ENCODE assay signal across 8 cellular contexts in genomic region chr11:6468712-6469495, GRCh38. TPM values are rescaled to one million over a fixed set of nuclear protein-coding genes. Genes with fewer than 3 reads are reported as not detected.
DNase-seq lines count a peak whose midpoint lies in the region; ATAC-seq and TF ChIP-seq lines count a peak whose summit lies in the region.

No MANE protein-coding gene starts in this region.

- no peak overlapping the region for H3K9ac ChIP-seq in mammary epithelial cell (ENCODE audit: insufficient read depth, low read length)

- TF ChIP-seq CTCF in activated CD8-positive, alpha-beta T cell treated with anti-CD3 and anti-CD28 coated beads for 36 hours (IDR thresholded peaks at IDR 0.05) = no peak
- no peak for TF ChIP-seq CTCF in mammary epithelial cell (conservative IDR thresholded peaks at IDR 0.05 in 1 of 2, IDR thresholded peaks at IDR 0.05 in 1 of 2; ENCODE audit: extremely low read depth in 1 of 2, insufficient read depth in 1 of 2, low read depth in 1 of 2, low read length in 2 of 2)

- no peaks in the 10 kb centered on the region for H3K9me3 ChIP-seq in mammary epithelial cell (replicated peaks; ENCODE audit: insufficient read depth, low read length)

- ATAC-seq in activated CD8-positive, alpha-beta T cell treated with anti-CD3 and anti-CD28 coated beads for 36 hours = peak; percentile 67
- ATAC-seq in activated CD8-positive, alpha-beta T cell treated with anti-CD3 and anti-CD28 coated beads, Interleukin-2, amount 10 ng/mL, durations not matched to agents 7 days and 5 days = no peak
- peak; percentile 55 for ATAC-seq in HG02938 (IDR thresholded peaks at IDR 0.05; ENCODE audit: unreplicated experiment)
- ATAC-seq in stimulated activated effector memory CD8-positive, alpha-beta T cell treated with anti-CD3 and anti-CD28 coated beads, Interleukin-12 subunit alpha, Interleukin-12 subunit beta, amount 100 ng/mL, for 72 hours = peak; percentile 19

- H3K4me3 Mint-ChIP-seq in activated CD8-positive, alpha-beta T cell treated with anti-CD3 and anti-CD28 coated beads for 36 hours = no peak overlapping the region
- no peak overlapping the region for H3K4me3 Mint-ChIP-seq in activated CD8-positive, alpha-beta T cell treated with anti-CD3 and anti-CD28 coated beads, Interleukin-2, amount 10 ng/mL, durations not matched to agents 7 days and 5 days
- H3K4me3 Mint-ChIP-seq in stimulated activated effector memory CD8-positive, alpha-beta T cell treated with anti-CD3 and anti-CD28 coated beads, Interleukin-12 subunit alpha, Interleukin-12 subunit beta, amount 100 ng/mL, for 72 hours = no peak overlapping the region

- H3K27ac ChIP-seq in mammary epithelial cell (ENCODE audit: insufficient read depth, low read depth, low read length) = no peak overlapping the region

- BruUV-seq in mammary epithelial cell (replicated peaks; lab: Mats Ljungman, UMichigan) = no TSS peak

- no peaks in the 10 kb centered on the region for H3K9me3 Mint-ChIP-seq in activated CD8-positive, alpha-beta T cell treated with anti-CD3 and anti-CD28 coated beads for 36 hours
- H3K9me3 Mint-ChIP-seq in activated CD8-positive, alpha-beta T cell treated with anti-CD3 and anti-CD28 coated beads, Interleukin-2, amount 10 ng/mL, durations not matched to agents 7 days and 5 days (ENCODE audit: insufficient read depth) = no peaks in the 10 kb centered on the region
- H3K9me3 Mint-ChIP-seq in stimulated activated effector memory CD8-positive, alpha-beta T cell treated with anti-CD3 and anti-CD28 coated beads, Interleukin-12 subunit alpha, Interleukin-12 subunit beta, amount 100 ng/mL, for 72 hours = no peaks in the 10 kb centered on the region

- H3K36me3 ChIP-seq in mammary epithelial cell (ENCODE audit: insufficient read depth, low read length) = peaks cover 6% of the 10 kb centered on the region

- POLR2A ChIA-PET in activated CD8-positive, alpha-beta T cell treated with anti-CD3 and anti-CD28 coated beads for 36 hours (lab: Charles Lee) = interaction anchor here (1.0 kb wide), 1 partner anchor 23 kb away, joined by 3 read pairs; no protein-coding TSS in a partner anchor
- POLR2A ChIA-PET in activated CD8-positive, alpha-beta T cell treated with anti-CD3 and anti-CD28 coated beads, Interleukin-2, amount 10 ng/mL, durations not matched to agents 7 days and 5 days (lab: Charles Lee) = interaction anchor here (0.6 to 0.7 kb wide), 2 partner anchors 14 to 1074 kb away, joined by 3 read pairs; no protein-coding TSS in a partner anchor

- dilution Hi-C loops in mammary epithelial cell (cut with HindIII; ENCODE audit: low sequenced_read_pairs) = no loop called here

- no peak overlapping the region for H3K4me3 ChIP-seq in mammary epithelial cell (replicated peaks in 1 of 3; ENCODE audit: insufficient read depth in 1 of 3, low read depth in 2 of 3, low read length in 3 of 3)

- in situ Hi-C loops in mammary epithelial cell (cut with MboI; ENCODE audit: low sequenced_read_pairs in 2 of 2) = no loop called here

- H2AFZ ChIP-seq in mammary epithelial cell (ENCODE audit: low read depth, low read length) = peak overlapping the region; percentile 66

- intact Hi-C loops in activated CD8-positive, alpha-beta T cell treated with anti-CD3 and anti-CD28 coated beads for 36 hours (cut with micrococcal nuclease) = no loop called here
- intact Hi-C loops in mammary epithelial cell (cut with micrococcal nuclease) = no loop called here

- peak; percentile 45 for DNase-seq in activated CD8-positive, alpha-beta T cell treated with anti-CD3 and anti-CD28 coated beads for 36 hours
- no peak for DNase-seq in activated CD8-positive, alpha-beta T cell treated with anti-CD3 and anti-CD28 coated beads, Interleukin-2, amount 10 ng/mL, durations not matched to agents 7 days and 5 days
- peak; percentile 61 for DNase-seq in NCI-H345 (lab: John Stamatoyannopoulos, UW)
- peak; percentile 19 for DNase-seq in mammary epithelial cell
- DNase-seq in iris pigment epithelial cell (ENCODE audit: low read depth) = peak; percentile 93
- no peak for DNase-seq in stimulated activated effector memory CD8-positive, alpha-beta T cell treated with anti-CD3 and anti-CD28 coated beads, Interleukin-12 subunit alpha, Interleukin-12 subunit beta, amount 100 ng/mL, for 72 hours (ENCODE audit: low spot score in 2 of 2)
- no peak for DNase-seq in RKO (ENCODE audit: low spot score)

- peaks cover 25% of the 10 kb centered on the region for H3K79me2 ChIP-seq in mammary epithelial cell (ENCODE audit: insufficient read depth, low read length)

- 59% methylated on average over 4 of the region's 6 CpGs for WGBS in mammary epithelial cell (ENCODE audit: low coverage, missing lambda C conversion rate)

- peaks cover 9% of the 10 kb centered on the region for H3K4me1 ChIP-seq in mammary epithelial cell (ENCODE audit: insufficient read depth, low read length)

- no peaks in the 10 kb centered on the region for H3K36me3 Mint-ChIP-seq in activated CD8-positive, alpha-beta T cell treated with anti-CD3 and anti-CD28 coated beads for 36 hours (ENCODE audit: low read depth)
- no peaks in the 10 kb centered on the region for H3K36me3 Mint-ChIP-seq in activated CD8-positive, alpha-beta T cell treated with anti-CD3 and anti-CD28 coated beads, Interleukin-2, amount 10 ng/mL, durations not matched to agents 7 days and 5 days (ENCODE audit: low read depth)
- H3K36me3 Mint-ChIP-seq in stimulated activated effector memory CD8-positive, alpha-beta T cell treated with anti-CD3 and anti-CD28 coated beads, Interleukin-12 subunit alpha, Interleukin-12 subunit beta, amount 100 ng/mL, for 72 hours = peaks cover under 1% of the 10 kb centered on the region

- no peak overlapping the region for H3K4me2 ChIP-seq in mammary epithelial cell (ENCODE audit: insufficient read depth, low read depth, low read length)

- H4K20me1 ChIP-seq in mammary epithelial cell (ENCODE audit: insufficient read depth, low read length) = no peaks in the 10 kb centered on the region

- H3K4me1 Mint-ChIP-seq in activated CD8-positive, alpha-beta T cell treated with anti-CD3 and anti-CD28 coated beads for 36 hours (ENCODE audit: low read depth) = peaks cover 9% of the 10 kb centered on the region
- peaks cover 19% of the 10 kb centered on the region for H3K4me1 Mint-ChIP-seq in activated CD8-positive, alpha-beta T cell treated with anti-CD3 and anti-CD28 coated beads, Interleukin-2, amount 10 ng/mL, durations not matched to agents 7 days and 5 days (ENCODE audit: low read depth)
- H3K4me1 Mint-ChIP-seq in stimulated activated effector memory CD8-positive, alpha-beta T cell treated with anti-CD3 and anti-CD28 coated beads, Interleukin-12 subunit alpha, Interleukin-12 subunit beta, amount 100 ng/mL, for 72 hours = peaks cover 10% of the 10 kb centered on the region

- H3K27ac Mint-ChIP-seq in activated CD8-positive, alpha-beta T cell treated with anti-CD3 and anti-CD28 coated beads for 36 hours = no peak overlapping the region
- H3K27ac Mint-ChIP-seq in activated CD8-positive, alpha-beta T cell treated with anti-CD3 and anti-CD28 coated beads, Interleukin-2, amount 10 ng/mL, durations not matched to agents 7 days and 5 days = no peak overlapping the region
- H3K27ac Mint-ChIP-seq in stimulated activated effector memory CD8-positive, alpha-beta T cell treated with anti-CD3 and anti-CD28 coated beads, Interleukin-12 subunit alpha, Interleukin-12 subunit beta, amount 100 ng/mL, for 72 hours = no peak overlapping the region

- no peaks in the 10 kb centered on the region for H3K27me3 ChIP-seq in mammary epithelial cell (ENCODE audit: insufficient read depth, low read length)

- no peaks in the 10 kb centered on the region for H3K27me3 Mint-ChIP-seq in activated CD8-positive, alpha-beta T cell treated with anti-CD3 and anti-CD28 coated beads for 36 hours
- H3K27me3 Mint-ChIP-seq in activated CD8-positive, alpha-beta T cell treated with anti-CD3 and anti-CD28 coated beads, Interleukin-2, amount 10 ng/mL, durations not matched to agents 7 days and 5 days (ENCODE audit: low read depth) = peaks cover 17% of the 10 kb centered on the region

- CTCF ChIA-PET in activated CD8-positive, alpha-beta T cell treated with anti-CD3 and anti-CD28 coated beads for 36 hours (lab: Charles Lee) = interaction anchor here (2.0 to 3.0 kb wide), 3 partner anchors 25 to 106 kb away, joined by 6 to 21 read pairs (median 14); no protein-coding TSS in a partner anchor
- CTCF ChIA-PET in activated CD8-positive, alpha-beta T cell treated with anti-CD3 and anti-CD28 coated beads, Interleukin-2, amount 10 ng/mL, durations not matched to agents 7 days and 5 days (lab: Charles Lee) = interaction anchor here (0.9 to 2.3 kb wide), 3 partner anchors 26 to 236 kb away, joined by 3 to 10 read pairs (median 5); no protein-coding TSS in a partner anchor
- CTCF ChIA-PET in mammary epithelial cell (lab: Charles Lee; ENCODE audit: low non-redundant PET) = no interaction called here

RNA-seq across cellular contexts. Expression of gene TRIM3, which starts 4.8 kb away (rescaled TPM):
- 1 to 10 TPM; 4.4 to 5.5 TPM for total RNA-seq in activated CD8-positive, alpha-beta T cell treated with anti-CD3 and anti-CD28 coated beads for 36 hours
- 1 to 10 TPM; 5.7 to 7.5 TPM for total RNA-seq in activated CD8-positive, alpha-beta T cell treated with anti-CD3 and anti-CD28 coated beads, Interleukin-2, amount 10 ng/mL, durations not matched to agents 7 days and 5 days
- total RNA-seq in mammary epithelial cell = 10 to 100 TPM in 1 of 2 donors, 1 to 10 TPM in 1; 9.3 to 20.8 TPM
- polyA plus RNA-seq in mammary epithelial cell = 10.2 TPM
- polyA minus RNA-seq in mammary epithelial cell = 17.7 TPM

RNA-seq across cellular contexts. Expression of gene ARFIP2, which starts 12.2 kb away (rescaled TPM):
- 10 to 100 TPM; 36.9 to 38.3 TPM for total RNA-seq in activated CD8-positive, alpha-beta T cell treated with anti-CD3 and anti-CD28 coated beads for 36 hours
- total RNA-seq in activated CD8-positive, alpha-beta T cell treated with anti-CD3 and anti-CD28 coated beads, Interleukin-2, amount 10 ng/mL, durations not matched to agents 7 days and 5 days = 10 to 100 TPM; 38.6 to 39.8 TPM
- total RNA-seq in mammary epithelial cell = 10 to 100 TPM; 70.5 to 76.2 TPM
- polyA plus RNA-seq in mammary epithelial cell = 79.1 TPM
- polyA minus RNA-seq in mammary epithelial cell = 22.9 TPM

RNA-seq across cellular contexts. Expression of gene TIMM10B, which starts 12.4 kb away (rescaled TPM):
- total RNA-seq in activated CD8-positive, alpha-beta T cell treated with anti-CD3 and anti-CD28 coated beads for 36 hours = 10 to 100 TPM; 40.6 to 43.0 TPM
- total RNA-seq in activated CD8-positive, alpha-beta T cell treated with anti-CD3 and anti-CD28 coated beads, Interleukin-2, amount 10 ng/mL, durations not matched to agents 7 days and 5 days = 10 to 100 TPM; 34.1 to 35.4 TPM
- total RNA-seq in mammary epithelial cell = 10 to 100 TPM; 36.0 to 42.7 TPM
- 40.4 TPM for polyA plus RNA-seq in mammary epithelial cell
- polyA minus RNA-seq in mammary epithelial cell = 18.1 TPM

RNA-seq across cellular contexts. Expression of gene HPX, which starts 28.1 kb away (rescaled TPM):
- not detected for total RNA-seq in activated CD8-positive, alpha-beta T cell treated with anti-CD3 and anti-CD28 coated beads for 36 hours
- not detected for total RNA-seq in activated CD8-positive, alpha-beta T cell treated with anti-CD3 and anti-CD28 coated beads, Interleukin-2, amount 10 ng/mL, durations not matched to agents 7 days and 5 days
- 1 to 10 TPM in 1 of 2 donors, under 1 TPM in 1; 0.83 to 2.0 TPM for total RNA-seq in mammary epithelial cell
- polyA plus RNA-seq in mammary epithelial cell = 0.53 TPM
- not detected for polyA minus RNA-seq in mammary epithelial cell

RNA-seq across cellular contexts. Expression of gene DNHD1, which starts 28.2 kb away (rescaled TPM):
- total RNA-seq in activated CD8-positive, alpha-beta T cell treated with anti-CD3 and anti-CD28 coated beads for 36 hours = 10 to 100 TPM; 27.5 to 28.2 TPM
- total RNA-seq in activated CD8-positive, alpha-beta T cell treated with anti-CD3 and anti-CD28 coated beads, Interleukin-2, amount 10 ng/mL, durations not matched to agents 7 days and 5 days = 10 to 100 TPM; 17.8 to 18.5 TPM
- 1 to 10 TPM; 5.5 to 9.4 TPM for total RNA-seq in mammary epithelial cell
- 3.1 TPM for polyA plus RNA-seq in mammary epithelial cell
- 4.0 TPM for polyA minus RNA-seq in mammary epithelial cell

Comparison
In these comparisons a context has a peak if more than half of its experiments do, and no peak if none do; other contexts are left out.
1. DNase-seq: peak in activated CD8-positive, alpha-beta T cell treated with anti-CD3 and anti-CD28 coated beads for 36 hours (single experiment), NCI-H345 (single experiment), mammary epithelial cell (single experiment) and iris pigment epithelial cell (single experiment); none in activated CD8-positive, alpha-beta T cell treated with anti-CD3 and anti-CD28 coated beads, Interleukin-2, amount 10 ng/mL, durations not matched to agents 7 days and 5 days (single experiment), stimulated activated effector memory CD8-positive, alpha-beta T cell treated with anti-CD3 and anti-CD28 coated beads, Interleukin-12 subunit alpha, Interleukin-12 subunit beta, amount 100 ng/mL, for 72 hours (0 of 2) and RKO (single experiment).